Comparison of ENCODE assay signal across 9 cellular contexts in genomic region chr20:58656825-58657224, GRCh38. TPM values are rescaled to one million over a fixed set of nuclear protein-coding genes. Genes with fewer than 3 reads are reported as not detected.
DNase-seq lines count a peak whose midpoint lies in the region; ATAC-seq, FAIRE-seq and TF ChIP-seq lines count a peak whose summit lies in the region.
"Had no signal": no experiment of that assay in that cellular context is flagged by ENCODE, and none has a peak within 500 bp of the region (broad histone marks: within the 10 kb centered on the region; RNA-seq: fewer than 3 reads in every experiment).

No MANE protein-coding gene starts in this region.

- H3K36me3 Mint-ChIP-seq in HFFc6 (ENCODE audit: low read depth): peaks cover 19% of the 10 kb centered on the region
- peaks cover 41% of the 10 kb centered on the region for H3K36me3 Mint-ChIP-seq in activated naive CD8-positive, alpha-beta T cell treated with anti-CD3 and anti-CD28 coated beads for 36 hours
- peaks cover 0 to 40% (median 3%) of the 10 kb centered on the region in 5 donors for H3K36me3 Mint-ChIP-seq in naive thymus-derived CD4-positive, alpha-beta T cell

- peak overlapping the region; percentile 51 for H3K27ac Mint-ChIP-seq in HFFc6
- peak overlapping the region; percentile 83 for H3K27ac Mint-ChIP-seq in activated naive CD8-positive, alpha-beta T cell treated with anti-CD3 and anti-CD28 coated beads for 36 hours
- peak overlapping the region; percentile 69 to 100 (median 87) for H3K27ac Mint-ChIP-seq in naive thymus-derived CD4-positive, alpha-beta T cell

- H3K27ac ChIP-seq in DND-41 (ENCODE audit: low read length) (no peak overlapping the region), small intestine (ENCODE audit: low read depth in 1 of 2, low read length in 1 of 2) (no peak overlapping the region)
- H3K27ac ChIP-seq in naive thymus-derived CD4-positive, alpha-beta T cell (ENCODE audit: low read depth, low read length): peak overlapping the region; percentile 93
- H3K27ac ChIP-seq: cardiac muscle cell had no signal

- POLR2A ChIA-PET in naive thymus-derived CD4-positive, alpha-beta T cell (lab: Charles Lee): interaction anchor here (0.5 to 1.1 kb wide), 6 partner anchors 10 to 508 kb away, joined by 3 to 4 read pairs (median 3); partner anchors contain the start of genes ATP5F1E and NPEPL1

- peaks cover 30% of the 10 kb centered on the region for H4K20me1 ChIP-seq in DND-41 (ENCODE audit: insufficient read depth, low read length)

- H3K27me3 ChIP-seq in DND-41 (ENCODE audit: insufficient read depth, low read length, poor library complexity) (no peaks in the 10 kb centered on the region), small intestine (ENCODE audit: control insufficient read depth in 2 of 2, insufficient read depth in 2 of 2, low read length in 2 of 2) (no peaks in the 10 kb centered on the region)
- H3K27me3 ChIP-seq in naive thymus-derived CD4-positive, alpha-beta T cell (ENCODE audit: control insufficient read depth in 2 of 2, insufficient read depth in 2 of 2, low read length in 2 of 2): no peaks in the 10 kb centered on the region
- H3K27me3 ChIP-seq: cardiac muscle cell had no signal

- H3K4me3 ChIP-seq in DND-41 (ENCODE audit: low read depth in 1 of 2, low read length in 2 of 2): no peak overlapping the region
- no peak overlapping the region for H3K4me3 ChIP-seq in naive thymus-derived CD4-positive, alpha-beta T cell (ENCODE audit: low read length)
- H3K4me3 ChIP-seq in small intestine (ENCODE audit: low read depth in 1 of 2, low read length in 2 of 2): peak overlapping the region in 1 of 2 donors; percentile 11

- FAIRE-seq in small intestine (lab: Jason Lieb, UNC): no peak

- H2AFZ ChIP-seq in DND-41 (ENCODE audit: low read depth, low read length): no peak overlapping the region

- CTCF ChIA-PET in naive thymus-derived CD4-positive, alpha-beta T cell (lab: Charles Lee): interaction anchor here (0.7 kb wide), 1 partner anchor 745 kb away, joined by 3 read pairs; no protein-coding TSS in a partner anchor

- H3K4me3 Mint-ChIP-seq in HFFc6: peak overlapping the region; percentile 62; the same call in 1 of the 2 replicates
- H3K4me3 Mint-ChIP-seq in activated naive CD8-positive, alpha-beta T cell treated with anti-CD3 and anti-CD28 coated beads for 36 hours: peak overlapping the region; percentile 76
- H3K4me3 Mint-ChIP-seq in naive thymus-derived CD4-positive, alpha-beta T cell: peak overlapping the region; percentile 39 to 89 (median 68)

- H3K4me2 ChIP-seq in DND-41 (ENCODE audit: insufficient read depth, low read length): peak overlapping the region; percentile 66; the same call in 1 of the 2 replicates

- no peaks in the 10 kb centered on the region; the same call in 1 of the 2 replicates for H3K27me3 Mint-ChIP-seq in HFFc6 (ENCODE audit: insufficient read depth)
- no peaks in the 10 kb centered on the region for H3K27me3 Mint-ChIP-seq in activated naive CD8-positive, alpha-beta T cell treated with anti-CD3 and anti-CD28 coated beads for 36 hours
- no peaks in the 10 kb centered on the region for H3K27me3 Mint-ChIP-seq in naive thymus-derived CD4-positive, alpha-beta T cell

- no peaks in the 10 kb centered on the region for H3K9me3 Mint-ChIP-seq in HFFc6
- H3K9me3 Mint-ChIP-seq in activated naive CD8-positive, alpha-beta T cell treated with anti-CD3 and anti-CD28 coated beads for 36 hours: no peaks in the 10 kb centered on the region
- no peaks in the 10 kb centered on the region for H3K9me3 Mint-ChIP-seq in naive thymus-derived CD4-positive, alpha-beta T cell

- DNase-seq in DND-41 (no peak), HFFc6 (no peak), small intestine (no peak), NCI-H524 (lab: John Stamatoyannopoulos, UW) (no peak), occipital lobe (lab: John Stamatoyannopoulos, UW) (no peak)
- no peak for DNase-seq in activated naive CD8-positive, alpha-beta T cell treated with anti-CD3 and anti-CD28 coated beads for 36 hours
- DNase-seq in naive thymus-derived CD4-positive, alpha-beta T cell: no peak
- DNase-seq: retina had no signal

- no peaks in the 10 kb centered on the region for H3K9me3 ChIP-seq in DND-41 (ENCODE audit: insufficient read depth, low read length, severe bottlenecking)
- no peaks in the 10 kb centered on the region for H3K9me3 ChIP-seq in naive thymus-derived CD4-positive, alpha-beta T cell (ENCODE audit: control insufficient read depth in 2 of 3, low read length in 3 of 3)
- no peaks in the 10 kb centered on the region for H3K9me3 ChIP-seq in small intestine (ENCODE audit: control insufficient read depth, low read depth)

- H3K36me3 ChIP-seq in DND-41 (ENCODE audit: insufficient read depth, low read length) (peaks cover 26% of the 10 kb centered on the region), small intestine (ENCODE audit: control insufficient read depth in 2 of 2, insufficient read depth in 2 of 2, low read length in 2 of 2) (no peaks in the 10 kb centered on the region)
- H3K36me3 ChIP-seq in naive thymus-derived CD4-positive, alpha-beta T cell (ENCODE audit: control insufficient read depth in 2 of 3, insufficient read depth in 3 of 3, low read length in 3 of 3): peaks cover 0 to 1% (median 0%) of the 10 kb centered on the region in 3 experiments
- H3K36me3 ChIP-seq: cardiac muscle cell had no signal

- no peak for ATAC-seq in DND-41 (ENCODE audit: insufficient read depth, low read depth)
- ATAC-seq in naive thymus-derived CD4-positive, alpha-beta T cell: no peak

- peaks cover 64% of the 10 kb centered on the region for H3K4me1 Mint-ChIP-seq in HFFc6 (ENCODE audit: low read depth)
- H3K4me1 Mint-ChIP-seq in activated naive CD8-positive, alpha-beta T cell treated with anti-CD3 and anti-CD28 coated beads for 36 hours: peaks cover 57% of the 10 kb centered on the region
- H3K4me1 Mint-ChIP-seq in naive thymus-derived CD4-positive, alpha-beta T cell: peaks cover 61 to 82% (median 77%) of the 10 kb centered on the region in 7 donors

- peaks cover 74% of the 10 kb centered on the region for H3K4me1 ChIP-seq in DND-41 (ENCODE audit: insufficient read depth, low read length)
- H3K4me1 ChIP-seq in naive thymus-derived CD4-positive, alpha-beta T cell (ENCODE audit: control insufficient read depth in 2 of 2, insufficient read depth in 2 of 2, low read length in 2 of 2): peaks cover 73 to 80% of the 10 kb centered on the region in 2 donors
- H3K4me1 ChIP-seq in small intestine (ENCODE audit: control insufficient read depth in 2 of 2, insufficient read depth in 1 of 2, low read depth in 1 of 2, low read length in 1 of 2): peaks cover 1 to 4% of the 10 kb centered on the region in 2 donors

- WGBS in small intestine, 3 donors: 33 to 63% (median 39%) methylated on average over 2 of the region's 2 CpGs

- TF ChIP-seq CTCF in DND-41 (IDR thresholded peaks at IDR 0.05; ENCODE audit: borderline replicate concordance, extremely low read depth, low read length, poor library complexity, severe bottlenecking) (no peak), HFFc6 (IDR thresholded peaks at IDR 0.05) (no peak)

- peaks cover 100% of the 10 kb centered on the region for H3K79me2 ChIP-seq in DND-41 (ENCODE audit: insufficient read depth, low read length)

- H3K9ac ChIP-seq in DND-41 (ENCODE audit: low read depth, low read length): peak overlapping the region; percentile 4; the same call in 1 of the 2 replicates

- intact Hi-C loops in naive thymus-derived CD4-positive, alpha-beta T cell (cut with micrococcal nuclease): loop anchor here (10.0 kb wide), 3 partner anchors 568 to 1262 kb away; partner anchors contain the start of gene RBM38 (in 1 of the 2)

RNA-seq across cellular contexts. Expression of gene STX16, which starts 5.7 kb away (rescaled TPM):
- 10 to 100 TPM; 44.4 to 51.8 (median 48.3) TPM for total RNA-seq in HFFc6 (2021; fragmentation: NEBNext Ultra II Directional; extraction: Animal tissue kit (Norgen Biotek cat#: 25700))
- total RNA-seq in activated naive CD8-positive, alpha-beta T cell treated with anti-CD3 and anti-CD28 coated beads for 36 hours: 10 to 100 TPM; 84.0 to 93.5 TPM
- 100 to 1,000 TPM; 173 to 225 (median 189) TPM for total RNA-seq in naive thymus-derived CD4-positive, alpha-beta T cell
- 10 to 100 TPM; 32.0 to 37.2 TPM for polyA plus RNA-seq in naive thymus-derived CD4-positive, alpha-beta T cell
- 10 to 100 TPM; 17.3 to 39.8 (median 29.9) TPM for polyA plus RNA-seq in small intestine
- total RNA-seq in occipital lobe: 33.2 TPM

RNA-seq across cellular contexts. Expression of gene NPEPL1, which starts 35.8 kb away (rescaled TPM):
- total RNA-seq in HFFc6 (2021; fragmentation: NEBNext Ultra II Directional; extraction: Animal tissue kit (Norgen Biotek cat#: 25700)): 10 to 100 TPM; 12.0 to 17.8 (median 12.6) TPM
- total RNA-seq in activated naive CD8-positive, alpha-beta T cell treated with anti-CD3 and anti-CD28 coated beads for 36 hours: 10 to 100 TPM; 13.7 to 15.2 TPM
- 10 to 100 TPM; 32.8 to 76.2 (median 50.5) TPM for total RNA-seq in naive thymus-derived CD4-positive, alpha-beta T cell
- 1 to 10 TPM; 6.2 to 6.9 TPM for polyA plus RNA-seq in naive thymus-derived CD4-positive, alpha-beta T cell
- polyA plus RNA-seq in small intestine: 10 to 100 TPM; 16.5 to 29.7 (median 22.9) TPM
- 7.5 TPM for total RNA-seq in occipital lobe
